In genomic region chr1:197921235-197922069, GRCh38 we compare ENCODE assay signal across 10 cellular contexts. TPM values are rescaled to one million over a fixed set of nuclear protein-coding genes. Genes with fewer than 3 reads are reported as not detected.
DNase-seq lines count a peak whose midpoint lies in the region; ATAC-seq and TF ChIP-seq lines count a peak whose summit lies in the region.
"Had no signal": no experiment of that assay in that cellular context is flagged by ENCODE, and none has a peak within 500 bp of the region (broad histone marks: within the 10 kb centered on the region; RNA-seq: fewer than 3 reads in every experiment).

No MANE protein-coding gene starts in this region.

- peak overlapping the region; percentile 20 for H3K4me3 ChIP-seq in colonic mucosa
- H3K4me3 ChIP-seq in mesendoderm (ENCODE audit: low read length): no peak overlapping the region
- no peak overlapping the region for H3K4me3 ChIP-seq in upper lobe of right lung
- no peak overlapping the region for H3K4me3 ChIP-seq in dorsolateral prefrontal cortex
- H3K4me3 ChIP-seq: breast epithelium had no signal

- no peak for DNase-seq in stimulated activated naive CD8-positive, alpha-beta T cell treated with anti-CD3 and anti-CD28 coated beads, Interleukin-15, amount 100 ng/mL, for 72 hours
- DNase-seq in stimulated activated naive CD8-positive, alpha-beta T cell treated with anti-CD3 and anti-CD28 coated beads, Interleukin-15, Interleukin-2, amounts not matched to agents 100 U/mL and 50 U/mL, for 24 hours: no peak
- peak; percentile 74 for DNase-seq in colonic mucosa
- peak; percentile 53 for DNase-seq in mesendoderm
- no peak for DNase-seq in upper lobe of right lung
- no peak for DNase-seq in dorsolateral prefrontal cortex
- DNase-seq: NCI-H226 had no signal

- no peak overlapping the region for H2BK15ac ChIP-seq in mesendoderm (replicated peaks; ENCODE audit: low read depth)

- H2AK5ac ChIP-seq in mesendoderm (ENCODE audit: low read length): no peak overlapping the region

- no peak for ATAC-seq in stimulated activated naive CD8-positive, alpha-beta T cell treated with anti-CD3 and anti-CD28 coated beads, Interleukin-15, amount 100 ng/mL, for 72 hours
- no peak for ATAC-seq in stimulated activated naive CD8-positive, alpha-beta T cell treated with anti-CD3 and anti-CD28 coated beads, Interleukin-15, Interleukin-2, amounts not matched to agents 100 U/mL and 50 U/mL, for 24 hours
- ATAC-seq in upper lobe of right lung: peak; percentile 22
- no peak for ATAC-seq in GM21786 (IDR thresholded peaks at IDR 0.05; ENCODE audit: unreplicated experiment)
- no peak for ATAC-seq in SK-N-SH treated with all-trans-retinoic acid at 6 μM for 48 hours

- H3K79me2 ChIP-seq in mesendoderm (ENCODE audit: control insufficient read depth, insufficient read depth, low read length): no peaks in the 10 kb centered on the region

- peaks cover 56% of the 10 kb centered on the region for H3K4me1 Mint-ChIP-seq in stimulated activated naive CD8-positive, alpha-beta T cell treated with anti-CD3 and anti-CD28 coated beads, Interleukin-15, amount 100 ng/mL, for 72 hours

- no peak overlapping the region for H3K18ac ChIP-seq in mesendoderm (ENCODE audit: low read length)

- H3K79me1 ChIP-seq in mesendoderm (ENCODE audit: low read length): no peaks in the 10 kb centered on the region

- no peak overlapping the region for H3K23ac ChIP-seq in mesendoderm (ENCODE audit: low read length)

- WGBS in mesendoderm (ENCODE audit: extremely low coverage, insufficient coverage, low lambda C conversion rate): no CpG with 5 or more reads among the region's 33 CpGs

- no peak overlapping the region for H3K4ac ChIP-seq in mesendoderm (ENCODE audit: low read depth, low read length)

- H3K4me1 ChIP-seq in colonic mucosa (peaks cover 12% of the 10 kb centered on the region), mesendoderm (ENCODE audit: control insufficient read depth, low read depth, low read length) (peaks cover under 1% of the 10 kb centered on the region), upper lobe of right lung (peaks cover 32% of the 10 kb centered on the region)

- peak overlapping the region; percentile 68 for H3K4me2 ChIP-seq in mesendoderm (ENCODE audit: low read length)

- no peak overlapping the region for H2BK120ac ChIP-seq in mesendoderm (ENCODE audit: low read depth, low read length)

- no peak overlapping the region for H3K27ac Mint-ChIP-seq in stimulated activated naive CD8-positive, alpha-beta T cell treated with anti-CD3 and anti-CD28 coated beads, Interleukin-15, amount 100 ng/mL, for 72 hours

- H3K9ac ChIP-seq in colonic mucosa (ENCODE audit: low read depth in 2 of 2, low read length in 2 of 2) (no peak overlapping the region), mesendoderm (ENCODE audit: low read length) (peak overlapping the region; percentile 0)

- H3K27me3 Mint-ChIP-seq in stimulated activated naive CD8-positive, alpha-beta T cell treated with anti-CD3 and anti-CD28 coated beads, Interleukin-15, amount 100 ng/mL, for 72 hours: peaks cover 84% of the 10 kb centered on the region

- intact Hi-C loops in colonic mucosa (cut with DNase I) (loop anchor here (5.0 kb wide), 1 partner anchor 399 kb away; no protein-coding TSS in a partner anchor), upper lobe of right lung (cut with DNase I) (no loop called here), dorsolateral prefrontal cortex (cut with DNase I) (no loop called here)

- H3K4me3 Mint-ChIP-seq in stimulated activated naive CD8-positive, alpha-beta T cell treated with anti-CD3 and anti-CD28 coated beads, Interleukin-15, amount 100 ng/mL, for 72 hours: peak overlapping the region; percentile 74 to 82

- no peak overlapping the region for H4K5ac ChIP-seq in mesendoderm (ENCODE audit: low read length)

- H3K27me3 ChIP-seq in colonic mucosa: peaks cover 58% of the 10 kb centered on the region
- H3K27me3 ChIP-seq in mesendoderm (ENCODE audit: insufficient read depth, low read length, poor library complexity): peaks cover 64% of the 10 kb centered on the region
- peaks cover 77% of the 10 kb centered on the region for H3K27me3 ChIP-seq in upper lobe of right lung
- H3K27me3 ChIP-seq in dorsolateral prefrontal cortex: peaks cover 13 to 96% (median 66%) of the 10 kb centered on the region in 45 donors

- H3K56ac ChIP-seq in mesendoderm (ENCODE audit: low read length): peak overlapping the region; percentile 26

- no peak overlapping the region for H2BK5ac ChIP-seq in mesendoderm (ENCODE audit: low read length)

- H3K9me3 ChIP-seq in colonic mucosa: no peaks in the 10 kb centered on the region
- no peaks in the 10 kb centered on the region for H3K9me3 ChIP-seq in upper lobe of right lung
- H3K9me3 ChIP-seq: breast epithelium had no signal

- H4K8ac ChIP-seq in mesendoderm (ENCODE audit: low read depth, low read length): no peak overlapping the region

- H3K27ac ChIP-seq in colonic mucosa (no peak overlapping the region), mesendoderm (ENCODE audit: low read depth, low read length) (no peak overlapping the region), upper lobe of right lung (no peak overlapping the region), dorsolateral prefrontal cortex (no peak overlapping the region)
- H3K27ac ChIP-seq: breast epithelium had no signal

- TF ChIP-seq CTCF in colonic mucosa (IDR thresholded peaks at IDR 0.05): no peak
- TF ChIP-seq CTCF in upper lobe of right lung (IDR thresholded peaks at IDR 0.05): no peak
- TF ChIP-seq CTCF in dorsolateral prefrontal cortex (IDR thresholded peaks at IDR 0.05 in 54 of 56, conservative IDR thresholded peaks at IDR 0.05 in 2 of 56; ENCODE audit: low read depth in 1 of 56, partially characterized antibody in 56 of 56): no peak

- no peaks in the 10 kb centered on the region for H3K9me3 Mint-ChIP-seq in stimulated activated naive CD8-positive, alpha-beta T cell treated with anti-CD3 and anti-CD28 coated beads, Interleukin-15, amount 100 ng/mL, for 72 hours

- no peaks in the 10 kb centered on the region for H3K36me3 ChIP-seq in colonic mucosa
- H3K36me3 ChIP-seq in mesendoderm (ENCODE audit: control insufficient read depth, insufficient read depth, low read length): no peaks in the 10 kb centered on the region
- no peaks in the 10 kb centered on the region for H3K36me3 ChIP-seq in upper lobe of right lung
- H3K36me3 ChIP-seq: breast epithelium had no signal

TF ChIP-seq in SK-N-SH treated with all-trans-retinoic acid at 6 μM for 48 hours, 23 proteins besides CTCF, POLR2A, EP300 and RAD21:
- no peak for TF ChIP-seq ARNTL (CRISPR knock-in tag; IDR thresholded peaks at IDR 0.05; ENCODE audit: borderline replicate concordance, low read depth)
- TF ChIP-seq BACH2 (CRISPR knock-in tag; IDR thresholded peaks at IDR 0.05; ENCODE audit: borderline replicate concordance): no peak
- TF ChIP-seq CREB5 (CRISPR knock-in tag; IDR thresholded peaks at IDR 0.05; ENCODE audit: low read depth): no peak
- no peak for TF ChIP-seq ISL1 (CRISPR knock-in tag; IDR thresholded peaks at IDR 0.05)
- no peak for TF ChIP-seq PPARA (CRISPR knock-in tag; IDR thresholded peaks at IDR 0.05; ENCODE audit: borderline replicate concordance)
- no peak for TF ChIP-seq SNAI2 (CRISPR knock-in tag; IDR thresholded peaks at IDR 0.05)
- no peak for TF ChIP-seq ZFP3 (CRISPR knock-in tag; IDR thresholded peaks at IDR 0.05)
- no peak for TF ChIP-seq ZNF565 (CRISPR knock-in tag; conservative IDR thresholded peaks at IDR 0.05; ENCODE audit: low read depth)
- TF ChIP-seq ESRRG (CRISPR knock-in tag; IDR thresholded peaks at IDR 0.05): no peak

RNA-seq across cellular contexts. Expression of gene LHX9, which starts 4.3 kb away (rescaled TPM):
- total RNA-seq in colonic mucosa: under 1 TPM in 1 of 2 donors, not detected in 1; 0.10 TPM
- polyA plus RNA-seq in mesendoderm (2013, experiment 1 of 2): 0.01 TPM
- 0.01 TPM for polyA plus RNA-seq in mesendoderm (2013, experiment 2 of 2)
- 4.7 TPM for total RNA-seq in upper lobe of right lung
- 1 to 10 TPM in 1 of 120 experiments, under 1 TPM in 16, not detected in 103; 0.07 to 3.7 (median 0.34) TPM for total RNA-seq in dorsolateral prefrontal cortex
- total RNA-seq: breast epithelium had no signal

RNA-seq across cellular contexts. Expression of gene C1orf53, which starts 19.0 kb away (rescaled TPM):
- total RNA-seq in colonic mucosa: 1 to 10 TPM; 2.7 to 5.4 TPM
- 1.6 TPM for polyA plus RNA-seq in mesendoderm (2013, experiment 1 of 2)
- polyA plus RNA-seq in mesendoderm (2013, experiment 2 of 2): 1.8 TPM
- 4.0 TPM for total RNA-seq in upper lobe of right lung
- total RNA-seq in dorsolateral prefrontal cortex: 1 to 10 TPM in 108 of 120 experiments, not detected in 12; 1.1 to 8.0 (median 3.0) TPM

Comparison
In these comparisons a context has a peak if more than half of its experiments do, and no peak if none do; other contexts are left out.
1. DNase-seq: peak in colonic mucosa (single experiment) and mesendoderm (single experiment); none in stimulated activated naive CD8-positive, alpha-beta T cell treated with anti-CD3 and anti-CD28 coated beads, Interleukin-15, amount 100 ng/mL, for 72 hours (0 of 2), stimulated activated naive CD8-positive, alpha-beta T cell treated with anti-CD3 and anti-CD28 coated beads, Interleukin-15, Interleukin-2, amounts not matched to agents 100 U/mL and 50 U/mL, for 24 hours (single experiment), upper lobe of right lung (single experiment) and dorsolateral prefrontal cortex (0 of 10).